In the genomic region with DNA sequence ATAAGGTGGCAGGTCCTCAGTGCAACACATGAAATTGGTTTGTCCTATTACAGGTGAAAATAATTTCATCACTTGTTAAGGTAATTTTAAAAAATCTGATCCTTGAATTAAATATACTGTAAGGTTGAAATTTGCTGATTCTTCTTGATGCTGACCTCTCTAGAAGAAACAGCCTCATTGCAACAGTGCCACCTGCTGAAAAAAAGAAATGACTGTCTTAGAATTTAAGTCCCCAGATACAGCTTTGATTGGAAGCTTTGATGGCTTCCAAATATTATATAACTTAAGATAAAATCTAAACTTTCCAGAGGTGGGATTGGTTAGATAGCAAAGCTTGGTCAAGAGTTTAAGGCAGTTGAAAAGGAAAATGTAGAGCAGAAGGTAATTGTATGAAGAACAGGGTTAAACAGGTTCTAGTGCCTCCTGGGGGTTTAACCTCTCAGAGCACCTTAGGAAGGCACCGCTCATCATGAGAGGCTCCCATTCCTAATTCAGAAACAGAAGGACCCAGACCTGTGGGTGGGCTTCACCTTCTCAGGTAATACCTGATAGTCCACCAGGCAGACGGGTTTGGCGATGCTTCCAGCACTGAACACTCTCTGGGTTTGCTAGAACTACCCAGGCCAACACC, we compare ENCODE assay signal across 8 cellular contexts.
DNase-seq lines count a peak whose midpoint lies in the region; ATAC-seq and TF ChIP-seq lines count a peak whose summit lies in the region.

No MANE protein-coding gene starts in this region.

- no peaks in the 10 kb centered on the region for H3K79me2 ChIP-seq in Loucy (ENCODE audit: insufficient read depth, low read length)

- no peak for ATAC-seq in activated T-cell treated with anti-CD3 and anti-CD28 coated beads, Interleukin-2, amount 50 U/mL, for 72 hours (replicated peaks in 1 of 2)
- ATAC-seq in GM18870 (IDR thresholded peaks at IDR 0.05; ENCODE audit: unreplicated experiment) = no peak
- ATAC-seq in GM19035 (IDR thresholded peaks at IDR 0.05; ENCODE audit: unreplicated experiment) = no peak
- ATAC-seq in HG03045 (IDR thresholded peaks at IDR 0.05; ENCODE audit: unreplicated experiment) = no peak

- H3K4me3 Mint-ChIP-seq in activated T-cell treated with anti-CD3 and anti-CD28 coated beads, Interleukin-2, amount 50 U/mL, for 72 hours = no peak overlapping the region

- no peak overlapping the region for H2AFZ ChIP-seq in Loucy (ENCODE audit: low read length)

- H3K9me3 ChIP-seq in Loucy (ENCODE audit: insufficient read depth, low read depth, low read length) (no peaks in the 10 kb centered on the region), adrenal gland (replicated peaks in 1 of 3) (no peaks in the 10 kb centered on the region)

- H3K27ac ChIP-seq in adrenal gland = no peak overlapping the region

- no peaks in the 10 kb centered on the region for H3K36me3 ChIP-seq in Loucy (ENCODE audit: insufficient read depth, low read length)
- H3K36me3 ChIP-seq in adrenal gland (replicated peaks in 1 of 2) = no peaks in the 10 kb centered on the region

- H3K9me3 Mint-ChIP-seq in activated T-cell treated with anti-CD3 and anti-CD28 coated beads, Interleukin-2, amount 50 U/mL, for 72 hours = peaks cover 14 to 18% of the 10 kb centered on the region in 2 donors

- H3K9me2 ChIP-seq in Loucy (replicated peaks; ENCODE audit: low read depth, low read length) = no peaks in the 10 kb centered on the region

- no peak overlapping the region for H3K27ac Mint-ChIP-seq in activated T-cell treated with anti-CD3 and anti-CD28 coated beads, Interleukin-2, amount 50 U/mL, for 72 hours

- intact Hi-C loops in adrenal gland (cut with DNase I) = loop anchor here (5.0 to 10.0 kb wide), 2 partner anchors 389 to 392 kb away; no protein-coding TSS in a partner anchor

- no peaks in the 10 kb centered on the region for H3K4me1 Mint-ChIP-seq in activated T-cell treated with anti-CD3 and anti-CD28 coated beads, Interleukin-2, amount 50 U/mL, for 72 hours (ENCODE audit: low read depth)

- no peak for TF ChIP-seq POLR2A in adrenal gland (IDR thresholded peaks at IDR 0.05)

- no peak overlapping the region for H3K4me2 ChIP-seq in Loucy (ENCODE audit: low read depth, low read length, poor library complexity, severe bottlenecking)

- H3K4me3 ChIP-seq in Loucy (ENCODE audit: low read length, poor library complexity, severe bottlenecking) (no peak overlapping the region), adrenal gland (no peak overlapping the region)

- H3K27me3 ChIP-seq in Loucy (ENCODE audit: insufficient read depth, low read length, poor library complexity, severe bottlenecking) = no peaks in the 10 kb centered on the region
- H3K27me3 ChIP-seq in adrenal gland = no peaks in the 10 kb centered on the region

- DNase-seq in DMS153 (lab: John Stamatoyannopoulos, UW) = peak; percentile 52
- DNase-seq in adrenal gland = peak in 1 of 7 donors; percentile 4
- DNase-seq in midbrain (lab: John Stamatoyannopoulos, UW) = peak; percentile 39
- DNase-seq in activated T-cell treated with anti-CD3 and anti-CD28 coated beads, Interleukin-2, amount 50 U/mL, for 72 hours = no peak

- H3K27me3 Mint-ChIP-seq in activated T-cell treated with anti-CD3 and anti-CD28 coated beads, Interleukin-2, amount 50 U/mL, for 72 hours (ENCODE audit: low read depth) = no peaks in the 10 kb centered on the region

- H3K36me3 Mint-ChIP-seq in activated T-cell treated with anti-CD3 and anti-CD28 coated beads, Interleukin-2, amount 50 U/mL, for 72 hours (ENCODE audit: insufficient read depth in 2 of 2) = peaks cover 1 to 3% of the 10 kb centered on the region in 2 donors

- no peak overlapping the region for H3K9ac ChIP-seq in Loucy (ENCODE audit: low read depth, low read length, poor library complexity, severe bottlenecking)

- H3K4me1 ChIP-seq in Loucy (ENCODE audit: insufficient read depth, low read length, poor library complexity, severe bottlenecking) (no peaks in the 10 kb centered on the region), adrenal gland (replicated peaks in 1 of 2) (no peaks in the 10 kb centered on the region)

- no peaks in the 10 kb centered on the region for H3F3A ChIP-seq in Loucy (ENCODE audit: low read depth)

- no peaks in the 10 kb centered on the region for H4K20me1 ChIP-seq in Loucy (ENCODE audit: insufficient read depth, low read length, poor library complexity, severe bottlenecking)

- TF ChIP-seq CTCF in Loucy (conservative IDR thresholded peaks at IDR 0.05; ENCODE audit: low read length) = peak; percentile 91
- TF ChIP-seq CTCF in adrenal gland (IDR thresholded peaks at IDR 0.05) = peak; percentile 15 to 50 (median 40)

- WGBS in adrenal gland, 4 donors = 66 to 68% (median 67%) methylated on average over 3 of the region's 3 CpGs

Comparison
In these comparisons a context has a peak if more than half of its experiments do, and no peak if none do; other contexts are left out.
1. DNase-seq: peak in DMS153 (single experiment) and midbrain (single experiment); none in activated T-cell treated with anti-CD3 and anti-CD28 coated beads, Interleukin-2, amount 50 U/mL, for 72 hours (0 of 2).